In genomic region chr15:63793046-63793483, GRCh38 we compare ENCODE assay signal across 1 cellular context.
TF ChIP-seq lines count a peak whose summit lies in the region.

No MANE protein-coding gene starts in this region.

TF ChIP-seq in K562, 482 proteins besides CTCF, POLR2A, EP300 and RAD21 (continued from another document and continues in another):
- TF ChIP-seq ZNF263 (CRISPR knock-in tag; IDR thresholded peaks at IDR 0.05; ENCODE audit: borderline replicate concordance) (no peak), CHD4 (IDR thresholded peaks at IDR 0.05; ENCODE audit: insufficient read depth, insufficient replicate concordance, low read depth, low read length, poor library complexity, severe bottlenecking) (no peak), NFE2 (IDR thresholded peaks at IDR 0.05; ENCODE audit: low read depth) (no peak), MAFK (IDR thresholded peaks at IDR 0.05; ENCODE audit: low read length) (no peak), MXI1 (IDR thresholded peaks at IDR 0.05; ENCODE audit: low read depth, low read length) (no peak), RNF2 (IDR thresholded peaks at IDR 0.05) (no peak), ETV1 (tag; conservative IDR thresholded peaks at IDR 0.05; ENCODE audit: low read depth) (peak; percentile 78), ZNF778 (CRISPR knock-in tag; IDR thresholded peaks at IDR 0.05) (no peak), ZBTB40 (IDR thresholded peaks at IDR 0.05) (no peak), ZBTB40 (CRISPR knock-in tag; IDR thresholded peaks at IDR 0.05) (no peak), TARDBP (IDR thresholded peaks at IDR 0.05) (no peak), PPARD (CRISPR knock-in tag; IDR thresholded peaks at IDR 0.05) (peak; percentile 77; the same call in 1 of the 2 replicates), AFF1 (IDR thresholded peaks at IDR 0.05; ENCODE audit: low read depth in 1 of 2, partially characterized antibody in 2 of 2) (no peak), NBN (IDR thresholded peaks at IDR 0.05; ENCODE audit: low read depth) (no peak), ASH1L (IDR thresholded peaks at IDR 0.05; ENCODE audit: borderline replicate concordance, low read depth, partially characterized antibody) (no peak), GATAD2B (IDR thresholded peaks at IDR 0.05; ENCODE audit: borderline replicate concordance) (no peak), NEUROD1 (IDR thresholded peaks at IDR 0.05; ENCODE audit: borderline replicate concordance, low read depth, low read length, partially characterized antibody) (no peak), ELF4 (CRISPR knock-in tag; IDR thresholded peaks at IDR 0.05) (0 out of 2 replicates have a peak, but pooled peaks have one; percentile 55), ZNF133 (CRISPR knock-in tag; IDR thresholded peaks at IDR 0.05) (peak; percentile 72; the same call in 1 of the 2 replicates), MCM7 (IDR thresholded peaks at IDR 0.05) (no peak), ZNF224 (CRISPR knock-in tag; IDR thresholded peaks at IDR 0.05) (no peak), NKRF (IDR thresholded peaks at IDR 0.05; ENCODE audit: borderline replicate concordance) (no peak), MTA2 (IDR thresholded peaks at IDR 0.05; ENCODE audit: low read depth) (no peak), ZNF512 (tag; IDR thresholded peaks at IDR 0.05) (no peak), ATF6 (CRISPR knock-in tag; IDR thresholded peaks at IDR 0.05) (no peak), NONO (IDR thresholded peaks at IDR 0.05; ENCODE audit: low read depth in 2 of 2, low read length in 1 of 2) (no peak), CHD2 (IDR thresholded peaks at IDR 0.05; ENCODE audit: low read depth, low read length) (no peak), JUNB (CRISPR knock-in tag; conservative IDR thresholded peaks at IDR 0.05) (no peak), EWSR1 (IDR thresholded peaks at IDR 0.05; ENCODE audit: borderline replicate concordance, low read depth, partially characterized antibody) (no peak), SIN3B (IDR thresholded peaks at IDR 0.05; ENCODE audit: low read depth) (no peak), NR1H2 (CRISPR knock-in tag; IDR thresholded peaks at IDR 0.05) (no peak), TCFL5 (CRISPR knock-in tag; conservative IDR thresholded peaks at IDR 0.05) (peak; percentile 79), POLR2G (IDR thresholded peaks at IDR 0.05; ENCODE audit: low read depth, low read length) (no peak), E2F3 (CRISPR knock-in tag; IDR thresholded peaks at IDR 0.05) (peak; percentile 98)
- TF ChIP-seq, protein P1, sequence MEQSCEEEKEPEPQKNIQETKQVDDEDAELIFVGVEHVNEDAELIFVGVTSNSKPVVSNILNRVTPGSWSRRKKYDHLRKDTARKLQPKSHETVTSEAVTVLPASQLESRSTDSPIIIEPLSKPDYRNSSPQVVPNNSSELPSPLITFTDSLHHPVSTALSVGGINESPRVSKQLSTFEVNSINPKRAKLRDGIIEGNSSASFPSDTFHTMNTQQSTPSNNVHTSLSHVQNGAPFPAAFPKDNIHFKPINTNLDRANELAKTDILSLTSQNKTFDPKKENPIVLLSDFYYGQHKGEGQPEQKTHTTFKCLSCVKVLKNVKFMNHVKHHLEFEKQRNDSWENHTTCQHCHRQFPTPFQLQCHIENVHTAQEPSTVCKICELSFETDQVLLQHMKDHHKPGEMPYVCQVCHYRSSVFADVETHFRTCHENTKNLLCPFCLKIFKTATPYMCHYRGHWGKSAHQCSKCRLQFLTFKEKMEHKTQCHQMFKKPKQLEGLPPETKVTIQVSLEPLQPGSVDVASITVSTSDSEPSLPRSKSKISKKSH (CRISPR knock-in tag; IDR thresholded peaks at IDR 0.05) = peak; percentile 27; the same call in 1 of the 2 replicates
- TF ChIP-seq, protein P2, sequence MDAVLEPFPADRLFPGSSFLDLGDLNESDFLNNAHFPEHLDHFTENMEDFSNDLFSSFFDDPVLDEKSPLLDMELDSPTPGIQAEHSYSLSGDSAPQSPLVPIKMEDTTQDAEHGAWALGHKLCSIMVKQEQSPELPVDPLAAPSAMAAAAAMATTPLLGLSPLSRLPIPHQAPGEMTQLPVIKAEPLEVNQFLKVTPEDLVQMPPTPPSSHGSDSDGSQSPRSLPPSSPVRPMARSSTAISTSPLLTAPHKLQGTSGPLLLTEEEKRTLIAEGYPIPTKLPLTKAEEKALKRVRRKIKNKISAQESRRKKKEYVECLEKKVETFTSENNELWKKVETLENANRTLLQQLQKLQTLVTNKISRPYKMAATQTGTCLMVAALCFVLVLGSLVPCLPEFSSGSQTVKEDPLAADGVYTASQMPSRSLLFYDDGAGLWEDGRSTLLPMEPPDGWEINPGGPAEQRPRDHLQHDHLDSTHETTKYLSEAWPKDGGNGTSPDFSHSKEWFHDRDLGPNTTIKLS (IDR thresholded peaks at IDR 0.05; ENCODE audit: borderline replicate concordance, low read depth) = no peak
- TF ChIP-seq, protein P3, sequence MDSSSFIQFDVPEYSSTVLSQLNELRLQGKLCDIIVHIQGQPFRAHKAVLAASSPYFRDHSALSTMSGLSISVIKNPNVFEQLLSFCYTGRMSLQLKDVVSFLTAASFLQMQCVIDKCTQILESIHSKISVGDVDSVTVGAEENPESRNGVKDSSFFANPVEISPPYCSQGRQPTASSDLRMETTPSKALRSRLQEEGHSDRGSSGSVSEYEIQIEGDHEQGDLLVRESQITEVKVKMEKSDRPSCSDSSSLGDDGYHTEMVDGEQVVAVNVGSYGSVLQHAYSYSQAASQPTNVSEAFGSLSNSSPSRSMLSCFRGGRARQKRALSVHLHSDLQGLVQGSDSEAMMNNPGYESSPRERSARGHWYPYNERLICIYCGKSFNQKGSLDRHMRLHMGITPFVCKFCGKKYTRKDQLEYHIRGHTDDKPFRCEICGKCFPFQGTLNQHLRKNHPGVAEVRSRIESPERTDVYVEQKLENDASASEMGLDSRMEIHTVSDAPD (CRISPR knock-in tag; IDR thresholded peaks at IDR 0.05) = peak; percentile 86
